In genomic region chr7:146146866-146147265, GRCh38 we compare ENCODE assay signal across 19 cellular contexts. TPM values are rescaled to one million over a fixed set of nuclear protein-coding genes. Genes with fewer than 3 reads are reported as not detected.
DNase-seq lines count a peak whose midpoint lies in the region; ATAC-seq and TF ChIP-seq lines count a peak whose summit lies in the region.
"Had no signal": no experiment of that assay in that cellular context is flagged by ENCODE, and none has a peak within 500 bp of the region (broad histone marks: within the 10 kb centered on the region; RNA-seq: fewer than 3 reads in every experiment).

No MANE protein-coding gene starts in this region.

- TF ChIP-seq CTCF in fibroblast of lung (conservative IDR thresholded peaks at IDR 0.05 in 1 of 2, IDR thresholded peaks at IDR 0.05 in 1 of 2; ENCODE audit: low read depth in 1 of 2, low read length in 2 of 2), result no peak

- H3K9me3 ChIP-seq in GM23248 (ENCODE audit: low read depth) (peaks cover 8% of the 10 kb centered on the region), fibroblast of lung (ENCODE audit: control insufficient read depth, insufficient read depth, low read depth, low read length) (no peaks in the 10 kb centered on the region)
- H3K9me3 ChIP-seq: adrenal gland, gastroesophageal sphincter had no signal

- H3K9me2 ChIP-seq in GM23248 (ENCODE audit: insufficient read depth), result no peaks in the 10 kb centered on the region

- no peaks in the 10 kb centered on the region for H3F3A ChIP-seq in GM23248 (ENCODE audit: insufficient read depth)

- DNase-seq in AG08395 (ENCODE audit: low spot score), result peak; percentile 1
- peak; percentile 2 for DNase-seq in GM23248
- peak; percentile 61 for DNase-seq in NCI-H69 (lab: John Stamatoyannopoulos, UW)
- DNase-seq in fibroblast of lung (ENCODE audit: low read depth in 2 of 2), result peak; percentile 27 to 72
- DNase-seq in inferior parietal cortex (ENCODE audit: extremely low spot score), result no peak
- DNase-seq in effector CD8-positive, alpha-beta T cell (lab: John Stamatoyannopoulos, UW), result no peak
- DNase-seq: activated CD8-positive, alpha-beta memory T cell treated with anti-CD3 and anti-CD28 coated beads, Interleukin-2, amount 50 U/mL, for 48 hours; adrenal gland; C1 segment of cervical spinal cord; dermis blood vessel endothelial cell; KG1; left cardiac atrium; naive B cell; NCI-H446 treated with DMSO at 0.1 percent for 48 hours; retina; Right ventricle myocardium superior had no signal

- H3K27me3 ChIP-seq in GM23248 (replicated peaks; ENCODE audit: insufficient read depth), result no peaks in the 10 kb centered on the region
- no peaks in the 10 kb centered on the region for H3K27me3 ChIP-seq in fibroblast of lung (ENCODE audit: control insufficient read depth, insufficient read depth, low read length)
- H3K27me3 ChIP-seq: adrenal gland, gastroesophageal sphincter had no signal

- 6 to 7% methylated on average over 5 of the region's 5 CpGs for WGBS in GM23248 (ENCODE audit: low coverage in 1 of 2, low lambda C conversion rate in 2 of 2, missing lambda C conversion rate in 2 of 2), 2 experiments

- H3K4me2 ChIP-seq in GM23248 (ENCODE audit: unreplicated experiment) (no peak overlapping the region), fibroblast of lung (ENCODE audit: extremely low read depth, insufficient read depth, low read length) (no peak overlapping the region)

- no peak for ATAC-seq in HG02798 (IDR thresholded peaks at IDR 0.05; ENCODE audit: poor library complexity, unreplicated experiment)
- ATAC-seq in HG03039 (IDR thresholded peaks at IDR 0.05; ENCODE audit: unreplicated experiment), result no peak
- ATAC-seq: gastroesophageal sphincter, left cardiac atrium had no signal

- H3K79me2 ChIP-seq in GM23248 (ENCODE audit: insufficient read depth), result no peaks in the 10 kb centered on the region
- H3K79me2 ChIP-seq in fibroblast of lung (ENCODE audit: control insufficient read depth, insufficient read depth, low read length), result no peaks in the 10 kb centered on the region

- H3K27ac ChIP-seq in GM23248, result no peak overlapping the region
- no peak overlapping the region for H3K27ac ChIP-seq in fibroblast of lung (ENCODE audit: insufficient read depth, low read length)
- H3K27ac ChIP-seq: adrenal gland, gastroesophageal sphincter had no signal

- H3K9ac ChIP-seq in GM23248 (no peak overlapping the region), fibroblast of lung (ENCODE audit: insufficient read depth, low read length) (no peak overlapping the region)

- H2AFZ ChIP-seq in GM23248, result no peak overlapping the region
- no peak overlapping the region for H2AFZ ChIP-seq in fibroblast of lung (ENCODE audit: low read length)

- in situ Hi-C loops in GM23248 (cut with MboI), result no loop called here

- H3K4me3 ChIP-seq in GM23248 (no peak overlapping the region), fibroblast of lung (replicated peaks in 1 of 4; ENCODE audit: control extremely low read depth in 1 of 4, insufficient read depth in 1 of 4, low read depth in 3 of 4, low read length in 4 of 4) (no peak overlapping the region)
- H3K4me3 ChIP-seq: adrenal gland, gastroesophageal sphincter had no signal

- H3K36me3 ChIP-seq in GM23248 (ENCODE audit: low read depth) (no peaks in the 10 kb centered on the region), fibroblast of lung (ENCODE audit: control insufficient read depth, insufficient read depth, low read length) (no peaks in the 10 kb centered on the region)
- H3K36me3 ChIP-seq: adrenal gland, gastroesophageal sphincter had no signal

- H3K4me1 ChIP-seq in GM23248 (ENCODE audit: insufficient read depth) (no peaks in the 10 kb centered on the region), fibroblast of lung (ENCODE audit: control insufficient read depth, extremely low read depth, insufficient read depth, low read length) (no peaks in the 10 kb centered on the region)
- H3K4me1 ChIP-seq: adrenal gland, gastroesophageal sphincter had no signal

- no peaks in the 10 kb centered on the region for H4K20me1 ChIP-seq in GM23248 (ENCODE audit: insufficient read depth)
- H4K20me1 ChIP-seq in fibroblast of lung (ENCODE audit: control insufficient read depth, extremely low read depth, insufficient read depth, low read length), result no peaks in the 10 kb centered on the region

RNA-seq across cellular contexts. Expression of gene CNTNAP2, which starts 30.3 kb away (rescaled TPM):
- not detected in 2 replicates for total RNA-seq in GM23248 (2014; rRNA removed; shearing (Covaris generic))
- polyA plus RNA-seq in GM23248 (2016; fragmentation: Nextera tagmentation; extraction: Ambion mirVana) (not detected in 2 replicates), fibroblast of lung (not detected in 2 replicates)
- total RNA-seq in fibroblast of lung, result not detected in 2 replicates
- polyA plus RNA-seq in fibroblast of lung (2012), result not detected in 2 replicates
- not detected in 2 replicates for polyA minus RNA-seq in fibroblast of lung (ENCODE audit: low replicate concordance)
- total RNA-seq: dermis blood vessel endothelial cell had no signal

Comparison
In these comparisons a context has a peak if more than half of its experiments do, and no peak if none do; other contexts are left out.
1. DNase-seq: peak in AG08395 (single experiment), GM23248 (single experiment), NCI-H69 (single experiment) and fibroblast of lung (2 of 2); none in inferior parietal cortex (single experiment) and effector CD8-positive, alpha-beta T cell (single experiment).